8 cellular contexts compared by ENCODE assay signal in genomic region chr5:154647760-154648143, GRCh38.
DNase-seq lines count a peak whose midpoint lies in the region; ATAC-seq and TF ChIP-seq lines count a peak whose summit lies in the region.

No MANE protein-coding gene starts in this region.

- H3K36me3 ChIP-seq in heart left ventricle (no peaks in the 10 kb centered on the region), mucosa of descending colon (ENCODE audit: low read depth) (no peaks in the 10 kb centered on the region), transverse colon (no peaks in the 10 kb centered on the region), tibial nerve (no peaks in the 10 kb centered on the region)

- H3K4me1 ChIP-seq in heart left ventricle = peaks cover 0 to 14% (median 6%) of the 10 kb centered on the region in 12 donors
- H3K4me1 ChIP-seq in mucosa of descending colon (ENCODE audit: low read depth) = peaks cover 16% of the 10 kb centered on the region
- H3K4me1 ChIP-seq in transverse colon = peaks cover 7 to 18% (median 14%) of the 10 kb centered on the region in 4 donors
- peaks cover 0 to 18% (median 7%) of the 10 kb centered on the region in 4 donors for H3K4me1 ChIP-seq in tibial nerve

- 51 to 62% (median 55%) methylated on average over 6 of the region's 6 CpGs for WGBS in heart left ventricle, 4 donors
- WGBS in transverse colon (ENCODE audit: low coverage in 1 of 2), 2 donors = 0 to 28% methylated on average over 1 to 6 of the region's 6 CpGs
- 51 to 59% methylated on average over 6 of the region's 6 CpGs for WGBS in tibial nerve, 2 donors

- H3K4me3 ChIP-seq in heart left ventricle (peak overlapping the region in 10 of 12 donors; percentile 0 to 56 (median 40)), cardiac fibroblast (replicated peaks in 1 of 2; ENCODE audit: low read depth in 2 of 2, low read length in 2 of 2) (no peak overlapping the region), mucosa of descending colon (no peak overlapping the region), transverse colon (peak overlapping the region in 3 of 4 donors; percentile 10 to 50 (median 11)), tibial nerve (peak overlapping the region in 2 of 4 donors; percentile 39 to 44)

- H3K27ac ChIP-seq in heart left ventricle = no peak overlapping the region
- H3K27ac ChIP-seq in transverse colon = peak overlapping the region in 1 of 4 donors; percentile 14
- H3K27ac ChIP-seq in tibial nerve = peak overlapping the region in 1 of 4 donors; percentile 8

- in situ Hi-C loops in transverse colon (cut with MboI; ENCODE audit: low pct_ligation_motif_present in 1 of 4, low pct_unique_long_range_greater_than_20kb in 1 of 4, low sequenced_read_pairs in 3 of 4) = loop anchor here in 3 of 4 donors (5.0 kb wide), 1 partner anchor 165 kb away; no protein-coding TSS in a partner anchor

- H3K27me3 ChIP-seq in heart left ventricle = peaks cover 0 to 4% (median 0%) of the 10 kb centered on the region in 9 donors
- H3K27me3 ChIP-seq in transverse colon = no peaks in the 10 kb centered on the region
- H3K27me3 ChIP-seq in tibial nerve = peaks cover 0 to 4% of the 10 kb centered on the region in 2 donors

- H3K9me3 ChIP-seq in heart left ventricle (peaks cover 0 to 7% (median 0%) of the 10 kb centered on the region in 12 donors), mucosa of descending colon (no peaks in the 10 kb centered on the region), transverse colon (no peaks in the 10 kb centered on the region), tibial nerve (no peaks in the 10 kb centered on the region)

- intact Hi-C loops in heart left ventricle (cut with DNase I) = loop anchor here in 3 of 10 donors (2.0 to 10.0 kb wide), 2 partner anchors 165 to 673 kb away; no protein-coding TSS in a partner anchor
- intact Hi-C loops in left ventricle myocardium superior (cut with micrococcal nuclease) = no loop called here
- intact Hi-C loops in mucosa of descending colon (cut with DNase I, micrococcal nuclease) = no loop called here
- intact Hi-C loops in transverse colon (cut with DNase I; ENCODE audit: low total_unique reads) = no loop called here

- TF ChIP-seq POLR2A in heart left ventricle (IDR thresholded peaks at IDR 0.05) = no peak
- no peak for TF ChIP-seq POLR2A in transverse colon (IDR thresholded peaks at IDR 0.05)
- no peak for TF ChIP-seq POLR2A in tibial nerve (IDR thresholded peaks at IDR 0.05)

- no peak for DNase-seq in heart left ventricle
- no peak for DNase-seq in left ventricle myocardium superior
- peak; percentile 14 to 19 for DNase-seq in cardiac fibroblast (ENCODE audit: low read depth in 2 of 2)
- DNase-seq in mucosa of descending colon = no peak
- no peak for DNase-seq in transverse colon
- no peak for DNase-seq in stimulated activated CD4-positive, alpha-beta T cell treated with anti-CD3 and anti-CD28 coated beads, Interleukin-2, amount 100 ng/mL, for 24 hours
- DNase-seq in tibial nerve (ENCODE audit: low spot score in 2 of 2) = no peak

- TF ChIP-seq CTCF in heart left ventricle (IDR thresholded peaks at IDR 0.05) = no peak
- no peak for TF ChIP-seq CTCF in cardiac fibroblast (IDR thresholded peaks at IDR 0.05; ENCODE audit: low read depth, low read length)
- no peak for TF ChIP-seq CTCF in mucosa of descending colon (IDR thresholded peaks at IDR 0.05)
- TF ChIP-seq CTCF in transverse colon (IDR thresholded peaks at IDR 0.05) = no peak
- no peak for TF ChIP-seq CTCF in tibial nerve (IDR thresholded peaks at IDR 0.05)

- TF ChIP-seq EP300 in transverse colon (IDR thresholded peaks at IDR 0.05; ENCODE audit: low read depth) = no peak
- TF ChIP-seq EP300 in tibial nerve (IDR thresholded peaks at IDR 0.05) = no peak

- ATAC-seq in heart left ventricle (peak in 2 of 4 donors; percentile 9 to 18), left ventricle myocardium superior (no peak), mucosa of descending colon (peak; percentile 24), HG03565 (IDR thresholded peaks at IDR 0.05; ENCODE audit: unreplicated experiment) (no peak)

Comparison
In these comparisons a context has a peak if more than half of its experiments do, and no peak if none do; other contexts are left out.
1. DNase-seq: peak in cardiac fibroblast (2 of 2); none in heart left ventricle (0 of 5), left ventricle myocardium superior (single experiment), mucosa of descending colon (0 of 3), transverse colon (single experiment), stimulated activated CD4-positive, alpha-beta T cell treated with anti-CD3 and anti-CD28 coated beads, Interleukin-2, amount 100 ng/mL, for 24 hours (0 of 2) and tibial nerve (0 of 2).
2. H3K4me3 ChIP-seq: peak in heart left ventricle (10 of 12) and transverse colon (3 of 4); none in cardiac fibroblast (0 of 2) and mucosa of descending colon (single experiment).